In the genomic region with DNA sequence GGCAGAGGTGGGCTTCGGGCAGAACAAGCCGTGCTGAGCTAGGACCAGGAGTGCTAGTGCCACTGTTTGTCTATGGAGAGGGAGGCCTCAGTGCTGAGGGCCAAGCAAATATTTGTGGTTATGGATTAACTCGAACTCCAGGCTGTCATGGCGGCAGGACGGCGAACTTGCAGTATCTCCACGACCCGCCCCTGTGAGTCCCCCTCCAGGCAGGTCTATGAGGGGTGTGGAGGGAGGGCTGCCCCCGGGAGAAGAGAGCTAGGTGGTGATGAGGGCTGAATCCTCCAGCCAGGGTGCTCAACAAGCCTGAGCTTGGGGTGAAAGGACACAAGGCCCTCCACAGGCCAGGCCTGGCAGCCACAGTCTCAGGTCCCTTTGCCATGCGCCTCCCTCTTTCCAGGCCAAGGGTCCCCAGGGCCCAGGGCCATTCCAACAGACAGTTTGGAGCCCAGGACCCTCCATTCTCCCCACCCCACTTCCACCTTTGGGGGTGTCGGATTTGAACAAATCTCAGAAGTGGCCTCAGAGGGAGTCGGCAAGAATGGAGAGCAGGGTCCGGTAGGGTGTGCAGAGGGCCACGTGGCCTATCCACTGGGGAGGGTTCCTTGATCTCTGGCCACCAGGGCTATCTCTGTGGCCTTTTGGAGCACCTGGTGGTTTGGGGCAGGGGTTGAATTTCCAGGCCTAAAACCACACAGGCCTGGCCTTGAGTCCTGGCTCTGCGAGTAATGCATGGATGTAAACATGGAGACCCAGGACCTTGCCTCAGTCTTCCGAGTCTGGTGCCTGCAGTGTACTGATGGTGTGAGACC, we compare ENCODE assay signal across 1 cellular context.
TF ChIP-seq lines count a peak whose summit lies in the region.

Gene PROC (plus strand): TSS at position 128 of the 812 bp plus-strand sequence. CDS start 1,516 bp downstream, outside the sequence.

TF ChIP-seq in HepG2, 621 proteins besides CTCF, POLR2A, EP300 and RAD21 (continued from another document and continues in another):
- TF ChIP-seq, protein P1, sequence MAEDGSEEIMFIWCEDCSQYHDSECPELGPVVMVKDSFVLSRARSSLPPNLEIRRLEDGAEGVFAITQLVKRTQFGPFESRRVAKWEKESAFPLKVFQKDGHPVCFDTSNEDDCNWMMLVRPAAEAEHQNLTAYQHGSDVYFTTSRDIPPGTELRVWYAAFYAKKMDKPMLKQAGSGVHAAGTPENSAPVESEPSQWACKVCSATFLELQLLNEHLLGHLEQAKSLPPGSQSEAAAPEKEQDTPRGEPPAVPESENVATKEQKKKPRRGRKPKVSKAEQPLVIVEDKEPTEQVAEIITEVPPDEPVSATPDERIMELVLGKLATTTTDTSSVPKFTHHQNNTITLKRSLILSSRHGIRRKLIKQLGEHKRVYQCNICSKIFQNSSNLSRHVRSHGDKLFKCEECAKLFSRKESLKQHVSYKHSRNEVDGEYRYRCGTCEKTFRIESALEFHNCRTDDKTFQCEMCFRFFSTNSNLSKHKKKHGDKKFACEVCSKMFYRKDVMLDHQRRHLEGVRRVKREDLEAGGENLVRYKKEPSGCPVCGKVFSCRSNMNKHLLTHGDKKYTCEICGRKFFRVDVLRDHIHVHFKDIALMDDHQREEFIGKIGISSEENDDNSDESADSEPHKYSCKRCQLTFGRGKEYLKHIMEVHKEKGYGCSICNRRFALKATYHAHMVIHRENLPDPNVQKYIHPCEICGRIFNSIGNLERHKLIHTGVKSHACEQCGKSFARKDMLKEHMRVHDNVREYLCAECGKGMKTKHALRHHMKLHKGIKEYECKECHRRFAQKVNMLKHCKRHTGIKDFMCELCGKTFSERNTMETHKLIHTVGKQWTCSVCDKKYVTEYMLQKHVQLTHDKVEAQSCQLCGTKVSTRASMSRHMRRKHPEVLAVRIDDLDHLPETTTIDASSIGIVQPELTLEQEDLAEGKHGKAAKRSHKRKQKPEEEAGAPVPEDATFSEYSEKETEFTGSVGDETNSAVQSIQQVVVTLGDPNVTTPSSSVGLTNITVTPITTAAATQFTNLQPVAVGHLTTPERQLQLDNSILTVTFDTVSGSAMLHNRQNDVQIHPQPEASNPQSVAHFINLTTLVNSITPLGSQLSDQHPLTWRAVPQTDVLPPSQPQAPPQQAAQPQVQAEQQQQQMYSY (CRISPR knock-in tag; IDR thresholded peaks at IDR 0.05), result peak; percentile 59; the same call in 1 of the 2 replicates
- TF ChIP-seq SMC3 (IDR thresholded peaks at IDR 0.05; ENCODE audit: low read length), result 0 out of 2 replicates have a peak, but pooled peaks have one; percentile 32
- TF ChIP-seq CCDC6 (CRISPR knock-in tag; IDR thresholded peaks at IDR 0.05), result no peak; the same call in 1 of the 2 replicates
- no peak for TF ChIP-seq KDM4B (CRISPR knock-in tag; IDR thresholded peaks at IDR 0.05)
- TF ChIP-seq KAT7 (CRISPR knock-in tag; IDR thresholded peaks at IDR 0.05; ENCODE audit: borderline replicate concordance), result peak; percentile 98
- no peak for TF ChIP-seq ZNF382 (CRISPR knock-in tag; IDR thresholded peaks at IDR 0.05; ENCODE audit: borderline replicate concordance)
- peak; percentile 96 for TF ChIP-seq ZSCAN31 (CRISPR knock-in tag; IDR thresholded peaks at IDR 0.05; ENCODE audit: low read depth)
- TF ChIP-seq, protein P2, sequence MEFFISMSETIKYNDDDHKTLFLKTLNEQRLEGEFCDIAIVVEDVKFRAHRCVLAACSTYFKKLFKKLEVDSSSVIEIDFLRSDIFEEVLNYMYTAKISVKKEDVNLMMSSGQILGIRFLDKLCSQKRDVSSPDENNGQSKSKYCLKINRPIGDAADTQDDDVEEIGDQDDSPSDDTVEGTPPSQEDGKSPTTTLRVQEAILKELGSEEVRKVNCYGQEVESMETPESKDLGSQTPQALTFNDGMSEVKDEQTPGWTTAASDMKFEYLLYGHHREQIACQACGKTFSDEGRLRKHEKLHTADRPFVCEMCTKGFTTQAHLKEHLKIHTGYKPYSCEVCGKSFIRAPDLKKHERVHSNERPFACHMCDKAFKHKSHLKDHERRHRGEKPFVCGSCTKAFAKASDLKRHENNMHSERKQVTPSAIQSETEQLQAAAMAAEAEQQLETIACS (CRISPR knock-in tag; IDR thresholded peaks at IDR 0.05), result peak; percentile 55
- TF ChIP-seq FOXC1 (CRISPR knock-in tag; IDR thresholded peaks at IDR 0.05; ENCODE audit: borderline replicate concordance), result peak; percentile 82
- peak; percentile 86 for TF ChIP-seq PATZ1 (CRISPR knock-in tag; IDR thresholded peaks at IDR 0.05)
- no peak for TF ChIP-seq ZNF20 (CRISPR knock-in tag; IDR thresholded peaks at IDR 0.05)
- TF ChIP-seq ZSCAN29 (CRISPR knock-in tag; conservative IDR thresholded peaks at IDR 0.05), result peak; percentile 87
- TF ChIP-seq, protein P3, sequence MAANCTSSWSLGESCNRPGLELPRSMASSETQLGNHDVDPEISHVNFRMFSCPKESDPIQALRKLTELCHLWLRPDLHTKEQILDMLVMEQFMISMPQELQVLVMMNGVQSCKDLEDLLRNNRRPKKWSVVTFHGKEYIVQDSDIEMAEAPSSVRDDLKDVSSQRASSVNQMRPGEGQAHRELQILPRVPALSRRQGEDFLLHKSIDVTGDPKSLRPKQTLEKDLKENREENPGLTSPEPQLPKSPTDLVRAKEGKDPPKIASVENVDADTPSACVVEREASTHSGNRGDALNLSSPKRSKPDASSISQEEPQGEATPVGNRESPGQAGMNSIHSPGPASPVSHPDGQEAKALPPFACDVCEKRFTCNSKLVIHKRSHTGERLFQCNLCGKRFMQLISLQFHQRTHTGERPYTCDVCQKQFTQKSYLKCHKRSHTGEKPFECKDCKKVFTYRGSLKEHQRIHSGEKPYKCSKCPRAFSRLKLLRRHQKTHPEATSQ (CRISPR knock-in tag; IDR thresholded peaks at IDR 0.05; ENCODE audit: borderline replicate concordance), result no peak
- no peak for TF ChIP-seq JUNB (CRISPR knock-in tag; IDR thresholded peaks at IDR 0.05; ENCODE audit: borderline replicate concordance)
- peak; percentile 82 for TF ChIP-seq ZKSCAN5 (CRISPR knock-in tag; IDR thresholded peaks at IDR 0.05)
- peak; percentile 89; the same call in 1 of the 2 replicates for TF ChIP-seq ZNF615 (CRISPR knock-in tag; IDR thresholded peaks at IDR 0.05; ENCODE audit: borderline replicate concordance)
- no peak for TF ChIP-seq CENPT (CRISPR knock-in tag; IDR thresholded peaks at IDR 0.05; ENCODE audit: low read depth)
- TF ChIP-seq YY1 (IDR thresholded peaks at IDR 0.05; ENCODE audit: insufficient read depth, insufficient replicate concordance, low read depth, low read length), result peak; percentile 96
- peak; percentile 89 for TF ChIP-seq HNRNPL (IDR thresholded peaks at IDR 0.05; ENCODE audit: low read depth, low read length)
- TF ChIP-seq ATF7 (IDR thresholded peaks at IDR 0.05), result no peak
- TF ChIP-seq ATF7 (CRISPR knock-in tag; IDR thresholded peaks at IDR 0.05), result peak; percentile 82
- TF ChIP-seq FOXA3 (CRISPR knock-in tag; IDR thresholded peaks at IDR 0.05), result peak; percentile 83
- no peak for TF ChIP-seq FOSL1 (CRISPR knock-in tag; IDR thresholded peaks at IDR 0.05; ENCODE audit: borderline replicate concordance)
- peak; percentile 88 for TF ChIP-seq KMT2A (CRISPR knock-in tag; IDR thresholded peaks at IDR 0.05)
- TF ChIP-seq KLF11 (CRISPR knock-in tag; IDR thresholded peaks at IDR 0.05), result peak; percentile 76; the same call in 1 of the 2 replicates
- TF ChIP-seq, protein P4, sequence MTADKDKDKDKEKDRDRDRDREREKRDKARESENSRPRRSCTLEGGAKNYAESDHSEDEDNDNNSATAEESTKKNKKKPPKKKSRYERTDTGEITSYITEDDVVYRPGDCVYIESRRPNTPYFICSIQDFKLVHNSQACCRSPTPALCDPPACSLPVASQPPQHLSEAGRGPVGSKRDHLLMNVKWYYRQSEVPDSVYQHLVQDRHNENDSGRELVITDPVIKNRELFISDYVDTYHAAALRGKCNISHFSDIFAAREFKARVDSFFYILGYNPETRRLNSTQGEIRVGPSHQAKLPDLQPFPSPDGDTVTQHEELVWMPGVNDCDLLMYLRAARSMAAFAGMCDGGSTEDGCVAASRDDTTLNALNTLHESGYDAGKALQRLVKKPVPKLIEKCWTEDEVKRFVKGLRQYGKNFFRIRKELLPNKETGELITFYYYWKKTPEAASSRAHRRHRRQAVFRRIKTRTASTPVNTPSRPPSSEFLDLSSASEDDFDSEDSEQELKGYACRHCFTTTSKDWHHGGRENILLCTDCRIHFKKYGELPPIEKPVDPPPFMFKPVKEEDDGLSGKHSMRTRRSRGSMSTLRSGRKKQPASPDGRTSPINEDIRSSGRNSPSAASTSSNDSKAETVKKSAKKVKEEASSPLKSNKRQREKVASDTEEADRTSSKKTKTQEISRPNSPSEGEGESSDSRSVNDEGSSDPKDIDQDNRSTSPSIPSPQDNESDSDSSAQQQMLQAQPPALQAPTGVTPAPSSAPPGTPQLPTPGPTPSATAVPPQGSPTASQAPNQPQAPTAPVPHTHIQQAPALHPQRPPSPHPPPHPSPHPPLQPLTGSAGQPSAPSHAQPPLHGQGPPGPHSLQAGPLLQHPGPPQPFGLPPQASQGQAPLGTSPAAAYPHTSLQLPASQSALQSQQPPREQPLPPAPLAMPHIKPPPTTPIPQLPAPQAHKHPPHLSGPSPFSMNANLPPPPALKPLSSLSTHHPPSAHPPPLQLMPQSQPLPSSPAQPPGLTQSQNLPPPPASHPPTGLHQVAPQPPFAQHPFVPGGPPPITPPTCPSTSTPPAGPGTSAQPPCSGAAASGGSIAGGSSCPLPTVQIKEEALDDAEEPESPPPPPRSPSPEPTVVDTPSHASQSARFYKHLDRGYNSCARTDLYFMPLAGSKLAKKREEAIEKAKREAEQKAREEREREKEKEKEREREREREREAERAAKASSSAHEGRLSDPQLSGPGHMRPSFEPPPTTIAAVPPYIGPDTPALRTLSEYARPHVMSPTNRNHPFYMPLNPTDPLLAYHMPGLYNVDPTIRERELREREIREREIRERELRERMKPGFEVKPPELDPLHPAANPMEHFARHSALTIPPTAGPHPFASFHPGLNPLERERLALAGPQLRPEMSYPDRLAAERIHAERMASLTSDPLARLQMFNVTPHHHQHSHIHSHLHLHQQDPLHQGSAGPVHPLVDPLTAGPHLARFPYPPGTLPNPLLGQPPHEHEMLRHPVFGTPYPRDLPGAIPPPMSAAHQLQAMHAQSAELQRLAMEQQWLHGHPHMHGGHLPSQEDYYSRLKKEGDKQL (CRISPR knock-in tag; IDR thresholded peaks at IDR 0.05; ENCODE audit: low read depth), result peak; percentile 86; the same call in 1 of the 2 replicates
- TF ChIP-seq ZNF766 (CRISPR knock-in tag; IDR thresholded peaks at IDR 0.05; ENCODE audit: borderline replicate concordance), result no peak; the same call in 1 of the 2 replicates
- TF ChIP-seq ZNF816 (CRISPR knock-in tag; IDR thresholded peaks at IDR 0.05; ENCODE audit: borderline replicate concordance), result peak; percentile 97
- TF ChIP-seq ZNF343 (CRISPR knock-in tag; IDR thresholded peaks at IDR 0.05), result peak; percentile 96; the same call in 1 of the 2 replicates
- peak; percentile 51; the same call in 1 of the 2 replicates for TF ChIP-seq SIX4 (CRISPR knock-in tag; IDR thresholded peaks at IDR 0.05)
- peak; percentile 74; the same call in 1 of the 2 replicates for TF ChIP-seq CHD4 (IDR thresholded peaks at IDR 0.05; ENCODE audit: borderline replicate concordance, low read length)
- TF ChIP-seq MTERF4 (CRISPR knock-in tag; IDR thresholded peaks at IDR 0.05), result peak; percentile 50; the same call in 1 of the 2 replicates
- TF ChIP-seq ZNF235 (CRISPR knock-in tag; IDR thresholded peaks at IDR 0.05; ENCODE audit: borderline replicate concordance), result no peak
- peak; percentile 39 for TF ChIP-seq HNRNPLL (IDR thresholded peaks at IDR 0.05; ENCODE audit: low read depth, low read length, poor library complexity, severe bottlenecking)
